26 cellular contexts compared by ENCODE assay signal in genomic region chr13:67754016-67754415, GRCh38.
"Had no signal": no experiment of that assay in that cellular context is flagged by ENCODE, and none has a peak within 500 bp of the region (broad histone marks: within the 10 kb centered on the region; RNA-seq: fewer than 3 reads in every experiment).

No MANE protein-coding gene starts in this region.

- ATAC-seq: effector memory CD8-positive, alpha-beta T cell; esophagus mucosa; gastrocnemius medialis; heart right ventricle; left cardiac atrium; left lung; left ventricle myocardium superior; lower lobe of right lung had no signal

- H3K27me3 ChIP-seq: colonic mucosa, esophagus squamous epithelium, gastrocnemius medialis, heart right ventricle, left lung had no signal

- DNase-seq: colonic mucosa; cortex of kidney; effector CD8-positive, alpha-beta T cell; effector memory CD8-positive, alpha-beta T cell; endodermal cell; erythroblast; esophagus squamous epithelium; foreskin fibroblast; foreskin melanocyte; gastrocnemius medialis; glutamatergic neuron; head of caudate nucleus; heart right ventricle; hippocampal formation; left cardiac atrium; left lung; left ventricle myocardium superior; lower lobe of right lung; mesenchymal stem cell; midbrain had no signal

- FAIRE-seq: endometrium, islet of Langerhans, keratinocyte had no signal

- H3K9me3 Mint-ChIP-seq: endodermal cell had no signal

- H3K9me3 ChIP-seq: colonic mucosa, gastrocnemius medialis, lower lobe of right lung had no signal

- H3K27me3 Mint-ChIP-seq: dendritic cell treated with granulocyte-macrophage colony-stimulating factor and Interleukin-4, amounts not matched to agents 40 ng/mL and 50 ng/mL, for 4 days; effector memory CD8-positive, alpha-beta T cell had no signal

- H3K36me3 ChIP-seq: colonic mucosa, esophagus squamous epithelium, gastrocnemius medialis, heart right ventricle, left lung, lower lobe of right lung had no signal

- H3K4me1 ChIP-seq: colonic mucosa, esophagus squamous epithelium, gastrocnemius medialis, heart right ventricle, left lung, lower lobe of right lung had no signal

- H3K4me3 Mint-ChIP-seq: dendritic cell treated with granulocyte-macrophage colony-stimulating factor and Interleukin-4, amounts not matched to agents 40 ng/mL and 50 ng/mL, for 4 days; effector memory CD8-positive, alpha-beta T cell; endodermal cell had no signal

- H3K27ac ChIP-seq: colonic mucosa, epithelial cell of prostate, esophagus squamous epithelium, gastrocnemius medialis, heart right ventricle, left lung, lower lobe of right lung had no signal

- H3K27ac Mint-ChIP-seq: dendritic cell treated with granulocyte-macrophage colony-stimulating factor and Interleukin-4, amounts not matched to agents 40 ng/mL and 50 ng/mL, for 4 days; effector memory CD8-positive, alpha-beta T cell; endodermal cell had no signal

- H3K4me3 ChIP-seq: colonic mucosa, esophagus squamous epithelium, gastrocnemius medialis, heart right ventricle, left lung, lower lobe of right lung had no signal
